ENCODE assay signal across 1 cellular context in the genomic region with DNA sequence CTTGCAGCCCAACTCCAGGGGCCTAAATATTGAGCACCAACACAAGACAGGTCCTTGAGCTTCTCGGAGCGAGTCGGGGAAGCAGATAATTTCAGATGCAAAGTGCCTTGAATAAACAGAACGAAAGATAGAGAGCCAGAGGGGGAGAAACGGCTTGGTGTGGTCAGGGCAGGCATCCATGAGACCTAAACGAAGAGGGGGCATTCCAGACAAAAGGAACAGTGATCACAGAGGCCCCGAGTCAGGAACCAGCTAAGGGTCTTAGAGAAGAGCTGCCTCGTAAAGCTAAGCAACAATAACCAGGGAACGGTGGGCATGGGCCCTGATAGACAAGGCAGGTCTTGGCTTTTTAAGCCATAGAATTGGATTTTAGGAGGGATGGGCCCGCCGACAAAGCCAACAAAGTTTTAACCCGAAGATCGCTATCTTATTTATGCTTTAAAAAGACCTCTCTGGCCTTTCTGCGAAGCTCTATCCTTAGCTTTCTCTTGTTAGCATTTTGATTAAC.
TF ChIP-seq lines count a peak whose summit lies in the region.

No MANE protein-coding gene starts in this region.

TF ChIP-seq in GM12878, 131 proteins besides CTCF, POLR2A, EP300 and RAD21:
- TF ChIP-seq, protein P1, sequence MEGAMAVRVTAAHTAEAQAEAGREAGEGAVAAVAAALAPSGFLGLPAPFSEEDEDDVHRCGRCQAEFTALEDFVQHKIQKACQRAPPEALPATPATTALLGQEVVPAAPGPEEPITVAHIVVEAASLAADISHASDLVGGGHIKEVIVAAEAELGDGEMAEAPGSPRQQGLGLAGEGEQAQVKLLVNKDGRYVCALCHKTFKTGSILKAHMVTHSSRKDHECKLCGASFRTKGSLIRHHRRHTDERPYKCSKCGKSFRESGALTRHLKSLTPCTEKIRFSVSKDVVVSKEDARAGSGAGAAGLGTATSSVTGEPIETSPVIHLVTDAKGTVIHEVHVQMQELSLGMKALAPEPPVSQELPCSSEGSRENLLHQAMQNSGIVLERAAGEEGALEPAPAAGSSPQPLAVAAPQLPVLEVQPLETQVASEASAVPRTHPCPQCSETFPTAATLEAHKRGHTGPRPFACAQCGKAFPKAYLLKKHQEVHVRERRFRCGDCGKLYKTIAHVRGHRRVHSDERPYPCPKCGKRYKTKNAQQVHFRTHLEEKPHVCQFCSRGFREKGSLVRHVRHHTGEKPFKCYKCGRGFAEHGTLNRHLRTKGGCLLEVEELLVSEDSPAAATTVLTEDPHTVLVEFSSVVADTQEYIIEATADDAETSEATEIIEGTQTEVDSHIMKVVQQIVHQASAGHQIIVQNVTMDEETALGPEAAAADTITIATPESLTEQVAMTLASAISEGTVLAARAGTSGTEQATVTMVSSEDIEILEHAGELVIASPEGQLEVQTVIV (IDR thresholded peaks at IDR 0.05; ENCODE audit: borderline replicate concordance, partially characterized antibody), result no peak
- TF ChIP-seq LARP7 (IDR thresholded peaks at IDR 0.05) (no peak), ZNF207 (IDR thresholded peaks at IDR 0.05; ENCODE audit: borderline replicate concordance) (no peak), SREBF1 (IDR thresholded peaks at IDR 0.05; ENCODE audit: low read length) (no peak), SMC3 (IDR thresholded peaks at IDR 0.05; ENCODE audit: borderline replicate concordance, low read length) (no peak), IKZF1 (conservative IDR thresholded peaks at IDR 0.05) (no peak), MYB (IDR thresholded peaks at IDR 0.05; ENCODE audit: borderline replicate concordance, low read depth, low read length) (no peak), NR2F1 (conservative IDR thresholded peaks at IDR 0.05) (no peak), SP1 (IDR thresholded peaks at IDR 0.05; ENCODE audit: low read depth, low read length) (no peak), SIX5 (IDR thresholded peaks at IDR 0.05; ENCODE audit: low read depth, low read length, severe bottlenecking) (no peak), BACH1 (IDR thresholded peaks at IDR 0.05; ENCODE audit: borderline replicate concordance) (no peak)
- TF ChIP-seq, protein P2, sequence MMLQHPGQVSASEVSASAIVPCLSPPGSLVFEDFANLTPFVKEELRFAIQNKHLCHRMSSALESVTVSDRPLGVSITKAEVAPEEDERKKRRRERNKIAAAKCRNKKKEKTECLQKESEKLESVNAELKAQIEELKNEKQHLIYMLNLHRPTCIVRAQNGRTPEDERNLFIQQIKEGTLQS (IDR thresholded peaks at IDR 0.05; ENCODE audit: borderline replicate concordance, extremely low read depth, low read depth, low read length), result no peak
- TF ChIP-seq, protein P3, sequence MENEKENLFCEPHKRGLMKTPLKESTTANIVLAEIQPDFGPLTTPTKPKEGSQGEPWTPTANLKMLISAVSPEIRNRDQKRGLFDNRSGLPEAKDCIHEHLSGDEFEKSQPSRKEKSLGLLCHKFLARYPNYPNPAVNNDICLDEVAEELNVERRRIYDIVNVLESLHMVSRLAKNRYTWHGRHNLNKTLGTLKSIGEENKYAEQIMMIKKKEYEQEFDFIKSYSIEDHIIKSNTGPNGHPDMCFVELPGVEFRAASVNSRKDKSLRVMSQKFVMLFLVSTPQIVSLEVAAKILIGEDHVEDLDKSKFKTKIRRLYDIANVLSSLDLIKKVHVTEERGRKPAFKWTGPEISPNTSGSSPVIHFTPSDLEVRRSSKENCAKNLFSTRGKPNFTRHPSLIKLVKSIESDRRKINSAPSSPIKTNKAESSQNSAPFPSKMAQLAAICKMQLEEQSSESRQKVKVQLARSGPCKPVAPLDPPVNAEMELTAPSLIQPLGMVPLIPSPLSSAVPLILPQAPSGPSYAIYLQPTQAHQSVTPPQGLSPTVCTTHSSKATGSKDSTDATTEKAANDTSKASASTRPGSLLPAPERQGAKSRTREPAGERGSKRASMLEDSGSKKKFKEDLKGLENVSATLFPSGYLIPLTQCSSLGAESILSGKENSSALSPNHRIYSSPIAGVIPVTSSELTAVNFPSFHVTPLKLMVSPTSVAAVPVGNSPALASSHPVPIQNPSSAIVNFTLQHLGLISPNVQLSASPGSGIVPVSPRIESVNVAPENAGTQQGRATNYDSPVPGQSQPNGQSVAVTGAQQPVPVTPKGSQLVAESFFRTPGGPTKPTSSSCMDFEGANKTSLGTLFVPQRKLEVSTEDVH (IDR thresholded peaks at IDR 0.05; ENCODE audit: low read depth, partially characterized antibody), result no peak
- TF ChIP-seq, protein P4, sequence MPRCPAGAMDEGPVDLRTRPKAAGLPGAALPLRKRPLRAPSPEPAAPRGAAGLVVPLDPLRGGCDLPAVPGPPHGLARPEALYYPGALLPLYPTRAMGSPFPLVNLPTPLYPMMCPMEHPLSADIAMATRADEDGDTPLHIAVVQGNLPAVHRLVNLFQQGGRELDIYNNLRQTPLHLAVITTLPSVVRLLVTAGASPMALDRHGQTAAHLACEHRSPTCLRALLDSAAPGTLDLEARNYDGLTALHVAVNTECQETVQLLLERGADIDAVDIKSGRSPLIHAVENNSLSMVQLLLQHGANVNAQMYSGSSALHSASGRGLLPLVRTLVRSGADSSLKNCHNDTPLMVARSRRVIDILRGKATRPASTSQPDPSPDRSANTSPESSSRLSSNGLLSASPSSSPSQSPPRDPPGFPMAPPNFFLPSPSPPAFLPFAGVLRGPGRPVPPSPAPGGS (IDR thresholded peaks at IDR 0.05; ENCODE audit: borderline replicate concordance, insufficient read depth, low read depth, low read length, poor library complexity, severe bottlenecking), result no peak
